In genomic region chrX:19981987-19982386, GRCh38 we compare ENCODE assay signal across 20 cellular contexts. TPM values are rescaled to one million over a fixed set of nuclear protein-coding genes. Genes with fewer than 3 reads are reported as not detected.
DNase-seq lines count a peak whose midpoint lies in the region; ATAC-seq and TF ChIP-seq lines count a peak whose summit lies in the region.
"Had no signal": no experiment of that assay in that cellular context is flagged by ENCODE, and none has a peak within 500 bp of the region (broad histone marks: within the 10 kb centered on the region; RNA-seq: fewer than 3 reads in every experiment).

No MANE protein-coding gene starts in this region.

- peaks cover 7% of the 10 kb centered on the region for H3K36me3 Mint-ChIP-seq in dendritic cell treated with granulocyte-macrophage colony-stimulating factor and Interleukin-4, amounts not matched to agents 40 ng/mL and 50 ng/mL, for 4 days (ENCODE audit: low read depth)
- peaks cover 11% of the 10 kb centered on the region for H3K36me3 Mint-ChIP-seq in osteocyte (ENCODE audit: unreplicated experiment)

- peaks cover 59% of the 10 kb centered on the region for H3K79me2 ChIP-seq in GM23248 (ENCODE audit: insufficient read depth)

- H4K20me1 ChIP-seq in GM23248 (ENCODE audit: insufficient read depth), result no peaks in the 10 kb centered on the region

- 0 out of 2 replicates have a peak, but pooled peaks cover 3% of the 10 kb centered on the region for H3K4me1 ChIP-seq in GM23248 (ENCODE audit: insufficient read depth)
- no peaks in the 10 kb centered on the region for H3K4me1 ChIP-seq in A673 (ENCODE audit: insufficient read depth, low read length, poor library complexity, severe bottlenecking)
- no peaks in the 10 kb centered on the region for H3K4me1 ChIP-seq in transverse colon

- H3K36me3 ChIP-seq in GM23248 (ENCODE audit: low read depth) (no peaks in the 10 kb centered on the region), SK-N-MC (ENCODE audit: insufficient read depth, low read length) (peaks cover 5% of the 10 kb centered on the region; the same call in 1 of the 2 replicates), A673 (ENCODE audit: insufficient read depth, low read length, poor library complexity, severe bottlenecking) (no peaks in the 10 kb centered on the region), transverse colon (no peaks in the 10 kb centered on the region)

- no peak overlapping the region for H3K4me3 Mint-ChIP-seq in dendritic cell treated with granulocyte-macrophage colony-stimulating factor and Interleukin-4, amounts not matched to agents 40 ng/mL and 50 ng/mL, for 4 days
- H3K4me3 Mint-ChIP-seq in osteocyte (ENCODE audit: unreplicated experiment), result no peak overlapping the region
- H3K4me3 Mint-ChIP-seq: CD4-positive, CD25-positive, alpha-beta regulatory T cell; IgD-negative memory B cell had no signal

- peak overlapping the region; percentile 50 for H3K27ac Mint-ChIP-seq in dendritic cell treated with granulocyte-macrophage colony-stimulating factor and Interleukin-4, amounts not matched to agents 40 ng/mL and 50 ng/mL, for 4 days
- peak overlapping the region; percentile 44 for H3K27ac Mint-ChIP-seq in osteocyte (ENCODE audit: unreplicated experiment)
- H3K27ac Mint-ChIP-seq: CD4-positive, CD25-positive, alpha-beta regulatory T cell; IgD-negative memory B cell had no signal

- H3K9me3 Mint-ChIP-seq in dendritic cell treated with granulocyte-macrophage colony-stimulating factor and Interleukin-4, amounts not matched to agents 40 ng/mL and 50 ng/mL, for 4 days, result no peaks in the 10 kb centered on the region
- H3K9me3 Mint-ChIP-seq in osteocyte (ENCODE audit: unreplicated experiment), result peaks cover 23% of the 10 kb centered on the region

- no peak for TF ChIP-seq CTCF in osteocyte (IDR thresholded peaks at IDR 0.05)
- no peak for TF ChIP-seq CTCF in A673 (conservative IDR thresholded peaks at IDR 0.05; ENCODE audit: low read depth, low read length)
- no peak for TF ChIP-seq CTCF in transverse colon (IDR thresholded peaks at IDR 0.05)

- in situ Hi-C loops in GM23248 (cut with MboI) (no loop called here), transverse colon (cut with MboI; ENCODE audit: low pct_ligation_motif_present in 1 of 4, low pct_unique_long_range_greater_than_20kb in 1 of 4, low sequenced_read_pairs in 3 of 4) (no loop called here)

- H3K9ac ChIP-seq in GM23248, result no peak overlapping the region
- no peak overlapping the region for H3K9ac ChIP-seq in SK-N-MC (ENCODE audit: insufficient read length)

- BruUV-seq in A673 (replicated peaks; lab: Mats Ljungman, UMichigan), result no TSS peak

- H3K9me3 ChIP-seq in GM23248 (ENCODE audit: low read depth) (no peaks in the 10 kb centered on the region), SK-N-MC (ENCODE audit: low read depth, low read length) (no peaks in the 10 kb centered on the region), A673 (ENCODE audit: low read depth, low read length, poor library complexity, severe bottlenecking) (peaks cover 6% of the 10 kb centered on the region), transverse colon (no peaks in the 10 kb centered on the region)

- peaks cover 28% of the 10 kb centered on the region for H3K4me1 Mint-ChIP-seq in dendritic cell treated with granulocyte-macrophage colony-stimulating factor and Interleukin-4, amounts not matched to agents 40 ng/mL and 50 ng/mL, for 4 days (ENCODE audit: low read depth)
- peaks cover 9% of the 10 kb centered on the region for H3K4me1 Mint-ChIP-seq in osteocyte (ENCODE audit: unreplicated experiment)

- intact Hi-C loops in dendritic cell treated with granulocyte-macrophage colony-stimulating factor and Interleukin-4, amounts not matched to agents 40 ng/mL and 50 ng/mL, for 4 days (cut with micrococcal nuclease), result no loop called here
- intact Hi-C loops in A673 (cut with micrococcal nuclease; ENCODE audit: unreplicated experiment), result no loop called here
- intact Hi-C loops in transverse colon (cut with DNase I; ENCODE audit: low total_unique reads), result no loop called here

- no peak overlapping the region for H2AFZ ChIP-seq in GM23248

- H3K27me3 ChIP-seq in GM23248 (replicated peaks; ENCODE audit: insufficient read depth) (no peaks in the 10 kb centered on the region), A673 (replicated peaks; ENCODE audit: insufficient read depth, low read depth, low read length, poor library complexity) (no peaks in the 10 kb centered on the region), transverse colon (no peaks in the 10 kb centered on the region)

- no peaks in the 10 kb centered on the region for H3K27me3 Mint-ChIP-seq in dendritic cell treated with granulocyte-macrophage colony-stimulating factor and Interleukin-4, amounts not matched to agents 40 ng/mL and 50 ng/mL, for 4 days
- H3K27me3 Mint-ChIP-seq in osteocyte (ENCODE audit: unreplicated experiment), result no peaks in the 10 kb centered on the region
- H3K27me3 Mint-ChIP-seq: CD4-positive, CD25-positive, alpha-beta regulatory T cell; IgD-negative memory B cell had no signal

- TF ChIP-seq EP300 in transverse colon (IDR thresholded peaks at IDR 0.05; ENCODE audit: low read depth), result no peak

- H3K9me2 ChIP-seq in GM23248 (ENCODE audit: insufficient read depth), result no peaks in the 10 kb centered on the region

- H3K27ac ChIP-seq in GM23248 (no peak overlapping the region), SK-N-MC (peak overlapping the region; percentile 46; the same call in 1 of the 2 replicates), A673 (ENCODE audit: low read depth, low read length, poor library complexity, severe bottlenecking) (no peak overlapping the region), transverse colon (no peak overlapping the region)
- H3K27ac ChIP-seq: RWPE1 had no signal

- H3F3A ChIP-seq in GM23248 (ENCODE audit: insufficient read depth), result no peaks in the 10 kb centered on the region

- WGBS in GM23248 (ENCODE audit: low coverage in 1 of 2, low lambda C conversion rate in 2 of 2, missing lambda C conversion rate in 2 of 2), 2 experiments, result 64 to 85% methylated on average over 2 of the region's 2 CpGs
- 72% methylated on average over 2 of the region's 2 CpGs; no CpG with 5 or more reads in 1 of the 2 donors for WGBS in transverse colon (ENCODE audit: low coverage in 1 of 2), 2 donors

- H3K4me2 ChIP-seq in GM23248 (ENCODE audit: unreplicated experiment), result no peak overlapping the region

- POLR2A ChIA-PET in A673 (lab: Charles Lee; ENCODE audit: low non-redundant PET), result no interaction called here

- DNase-seq in GM23248, result peak; percentile 2
- no peak for DNase-seq in SK-N-MC (ENCODE audit: low read depth, low spot score)
- peak; percentile 70 for DNase-seq in osteocyte (ENCODE audit: extremely low spot score, unreplicated experiment)
- DNase-seq in A673 (ENCODE audit: low spot score), result no peak
- no peak for DNase-seq in transverse colon
- DNase-seq: CD4-positive, CD25-positive, alpha-beta regulatory T cell; COR-L47; DMS79 treated with DMSO at 0.1 percent for 48 hours; MV-4-11; NCI-H1105 treated with DMSO at 0.1 percent for 48 hours; NCI-H2029 treated with DMSO at 0.1 percent for 48 hours; NCI-H226; NCI-H510A treated with DMSO at 0.1 percent for 48 hours; NCI-H748 treated with DMSO at 0.1 percent for 48 hours; SHP77 treated with DMSO at 0.1 percent for 48 hours had no signal

- no peak overlapping the region for H3K4me3 ChIP-seq in GM23248
- no peak overlapping the region for H3K4me3 ChIP-seq in SK-N-MC
- H3K4me3 ChIP-seq in A673 (ENCODE audit: low read depth, low read length, poor library complexity, severe bottlenecking), result no peak overlapping the region
- H3K4me3 ChIP-seq in transverse colon, result no peak overlapping the region
- H3K4me3 ChIP-seq: GM12878 had no signal

- no peak for TF ChIP-seq POLR2A in transverse colon (IDR thresholded peaks at IDR 0.05)

- CTCF ChIA-PET in A673 (lab: Charles Lee), result no interaction called here

- no peak for ATAC-seq in GM19035 (IDR thresholded peaks at IDR 0.05; ENCODE audit: unreplicated experiment)
- ATAC-seq: GM12878 had no signal

RNA-seq across cellular contexts. Expression of gene BCLAF3, which starts 8.9 kb away (rescaled TPM):
- total RNA-seq in GM23248 (2014; rRNA removed; shearing (Covaris generic)), result 4.8 and 10.4 TPM in 2 replicates
- polyA plus RNA-seq in GM23248 (2016; fragmentation: Nextera tagmentation; extraction: Ambion mirVana), result 3.7 and 4.4 TPM in 2 replicates
- total RNA-seq in osteocyte (11.4 and 11.5 TPM in 2 replicates), A673 (2021) (7.7 and 9.8 TPM in 2 replicates), transverse colon (10 to 100 TPM; 16.5 to 20.6 (median 18.1) TPM)

Comparison
In these comparisons a context has a peak if more than half of its experiments do, and no peak if none do; other contexts are left out.
1. DNase-seq: peak in GM23248 (single experiment) and osteocyte (single experiment); none in SK-N-MC (single experiment), A673 (single experiment) and transverse colon (single experiment).